ENCODE assay signal across 27 cellular contexts in genomic region chr16:55622302-55622701, GRCh38. TPM values are rescaled to one million over a fixed set of nuclear protein-coding genes. Genes with fewer than 3 reads are reported as not detected.
"Had no signal": no experiment of that assay in that cellular context is flagged by ENCODE, and none has a peak within 500 bp of the region (broad histone marks: within the 10 kb centered on the region; RNA-seq: fewer than 3 reads in every experiment).

No MANE protein-coding gene starts in this region.

- H3K36me3 ChIP-seq: MG63, WERI-Rb-1 had no signal

- ATAC-seq: activated CD4-positive, alpha-beta T cell treated with anti-CD3 and anti-CD28 coated beads for 36 hours; activated T-helper 17 cell treated with anti-CD3 and anti-CD28 coated beads, Interleukin-2, amount 50 U/mL, for 72 hours; PC-3; T-cell had no signal

- FAIRE-seq: RCC 7860 had no signal

- H3K4me3 ChIP-seq: MG63, SK-N-MC had no signal

- DNase-seq: activated CD4-positive, alpha-beta memory T cell treated with anti-CD3 and anti-CD28 coated beads, Interleukin-2, amount 10 ng/mL, durations not matched to agents 7 days and 5 days; activated CD4-positive, alpha-beta T cell treated with anti-CD3 and anti-CD28 coated beads for 36 hours; activated CD4-positive, alpha-beta T cell treated with anti-CD3 and anti-CD28 coated beads, Interleukin-2, amount 50 U/mL, for 1 hour; activated gamma-delta T cell; activated naive CD4-positive, alpha-beta T cell treated with anti-CD3 and anti-CD28 coated beads, Interleukin-2, amount 10 ng/mL, durations not matched to agents 7 days and 5 days; activated naive CD8-positive, alpha-beta T cell treated with anti-CD3 and anti-CD28 coated beads for 36 hours; activated T-cell treated with anti-CD3 and anti-CD28 coated beads for 4 hours; activated T-cell treated with anti-CD3 and anti-CD28 coated beads, Interleukin-2, amount 50 U/mL, for 48 hours; caudate nucleus; IMR-90; KG1; NCI-H1105; NCI-H1436; NCI-H1694 treated with DMSO at 0.1 percent for 48 hours; NCI-H2029 treated with DMSO at 0.1 percent for 48 hours; NCI-H524; PC-3; SHP77 treated with DMSO at 0.1 percent for 48 hours; T-cell; T-helper 2 cell; T1000; WERI-Rb-1 had no signal

- H3K27ac ChIP-seq: SK-N-MC, WERI-Rb-1 had no signal

RNA-seq across cellular contexts. Expression of gene SLC6A2, which starts 33.5 kb away (rescaled TPM):
- total RNA-seq: activated CD4-positive, alpha-beta memory T cell treated with anti-CD3 and anti-CD28 coated beads, Interleukin-2, amount 10 ng/mL, durations not matched to agents 7 days and 5 days; activated CD4-positive, alpha-beta T cell treated with anti-CD3 and anti-CD28 coated beads for 36 hours; activated CD8-positive, alpha-beta memory T cell treated with anti-CD3 and anti-CD28 coated beads for 36 hours; activated naive CD8-positive, alpha-beta T cell treated with anti-CD3 and anti-CD28 coated beads for 36 hours; activated T-helper 17 cell treated with anti-CD3 and anti-CD28 coated beads, Interleukin-2, amount 50 U/mL, for 72 hours; IMR-90; PC-3; T-cell had no signal
- polyA plus RNA-seq: IMR-90 had no signal

RNA-seq across cellular contexts. Expression of gene CAPNS2, which starts 55.8 kb away (rescaled TPM):
- total RNA-seq: activated CD4-positive, alpha-beta memory T cell treated with anti-CD3 and anti-CD28 coated beads, Interleukin-2, amount 10 ng/mL, durations not matched to agents 7 days and 5 days; activated CD4-positive, alpha-beta T cell treated with anti-CD3 and anti-CD28 coated beads for 36 hours; activated CD8-positive, alpha-beta memory T cell treated with anti-CD3 and anti-CD28 coated beads for 36 hours; activated naive CD8-positive, alpha-beta T cell treated with anti-CD3 and anti-CD28 coated beads for 36 hours; activated T-helper 17 cell treated with anti-CD3 and anti-CD28 coated beads, Interleukin-2, amount 50 U/mL, for 72 hours; T-cell had no signal
